In genomic region chr5:163459888-163460561, GRCh38 we compare ENCODE assay signal across 1 cellular context.
TF ChIP-seq lines count a peak whose summit lies in the region.

TSS of gene NUDCD2 (minus strand) at chr5:163460102. CDS start at chr5:163460050, 52 bp downstream.

TF ChIP-seq in GM12878, 131 proteins besides CTCF, POLR2A, EP300 and RAD21 (continued from another document):
- TF ChIP-seq CEBPZ (IDR thresholded peaks at IDR 0.05; ENCODE audit: low read depth, low read length) (no peak), MTA3 (IDR thresholded peaks at IDR 0.05; ENCODE audit: borderline replicate concordance, low read length) (no peak), HSF1 (IDR thresholded peaks at IDR 0.05; ENCODE audit: low read depth, low read length) (no peak), EED (IDR thresholded peaks at IDR 0.05; ENCODE audit: low read depth) (peak; percentile 37; the same call in 1 of the 2 replicates), IRF4 (IDR thresholded peaks at IDR 0.05; ENCODE audit: low read depth, low read length) (no peak), NR2C1 (IDR thresholded peaks at IDR 0.05) (peak; percentile 60; the same call in 1 of the 2 replicates), BHLHE40 (IDR thresholded peaks at IDR 0.05; ENCODE audit: borderline replicate concordance in 1 of 2, low read depth in 2 of 2, low read length in 1 of 2) (peak; percentile 65 to 91; a peak in 3 of 4 replicates), RB1 (IDR thresholded peaks at IDR 0.05; ENCODE audit: borderline replicate concordance) (peak; percentile 88; the same call in 1 of the 2 replicates), CBX3 (IDR thresholded peaks at IDR 0.05; ENCODE audit: borderline replicate concordance, low read depth) (no peak), SREBF1 (IDR thresholded peaks at IDR 0.05; ENCODE audit: low read length) (no peak), FOXM1 (IDR thresholded peaks at IDR 0.05; ENCODE audit: low read depth, low read length) (no peak), RELA (IDR thresholded peaks at IDR 0.05; ENCODE audit: borderline replicate concordance, partially characterized antibody) (peak; percentile 51), CREM (IDR thresholded peaks at IDR 0.05; ENCODE audit: low read depth) (no peak; the same call in 1 of the 2 replicates), BCL3 (IDR thresholded peaks at IDR 0.05; ENCODE audit: borderline replicate concordance, insufficient read depth, low read depth, low read length, poor library complexity, severe bottlenecking) (no peak), CBFB (IDR thresholded peaks at IDR 0.05; ENCODE audit: low read depth) (0 out of 2 replicates have a peak, but pooled peaks have one; percentile 57), IKZF1 (conservative IDR thresholded peaks at IDR 0.05) (peak; percentile 98), PKNOX1 (IDR thresholded peaks at IDR 0.05) (no peak), KDM1A (IDR thresholded peaks at IDR 0.05; ENCODE audit: borderline replicate concordance) (no peak), ZNF207 (IDR thresholded peaks at IDR 0.05; ENCODE audit: borderline replicate concordance) (peak; percentile 93; the same call in 1 of the 2 replicates), ZNF622 (IDR thresholded peaks at IDR 0.05) (no peak), E4F1 (IDR thresholded peaks at IDR 0.05; ENCODE audit: borderline replicate concordance, partially characterized antibody) (peak; percentile 71), SRF (IDR thresholded peaks at IDR 0.05; ENCODE audit: low read depth in 2 of 2, low read length in 2 of 2) (no peak), CHD4 (IDR thresholded peaks at IDR 0.05) (no peak), DPF2 (IDR thresholded peaks at IDR 0.05) (peak; percentile 68; the same call in 1 of the 2 replicates), TCF7 (IDR thresholded peaks at IDR 0.05; ENCODE audit: borderline replicate concordance) (no peak), SMC3 (IDR thresholded peaks at IDR 0.05; ENCODE audit: borderline replicate concordance, low read length) (no peak), GATAD2B (conservative IDR thresholded peaks at IDR 0.05; ENCODE audit: low read depth) (peak; percentile 87; the same call in 1 of the 2 replicates), RELB (IDR thresholded peaks at IDR 0.05; ENCODE audit: low read depth) (peak; percentile 65; the same call in 1 of the 2 replicates), CBX5 (IDR thresholded peaks at IDR 0.05; ENCODE audit: low read depth) (0 out of 2 replicates have a peak, but pooled peaks have one; percentile 51), CHD2 (IDR thresholded peaks at IDR 0.05; ENCODE audit: borderline replicate concordance, low read depth, low read length) (no peak; the same call in 1 of the 2 replicates), SP1 (IDR thresholded peaks at IDR 0.05; ENCODE audit: low read depth, low read length) (peak; percentile 87), STAT1 (conservative IDR thresholded peaks at IDR 0.05) (0 out of 2 replicates have a peak, but pooled peaks have one; percentile 63), SMAD5 (IDR thresholded peaks at IDR 0.05; ENCODE audit: low read depth) (peak; percentile 87), E2F4 (IDR thresholded peaks at IDR 0.05; ENCODE audit: low read depth, low read length) (no peak), PBX3 (IDR thresholded peaks at IDR 0.05; ENCODE audit: insufficient replicate concordance, low read depth, low read length) (no peak), ZNF687 (IDR thresholded peaks at IDR 0.05) (peak; percentile 95), HCFC1 (IDR thresholded peaks at IDR 0.05; ENCODE audit: low read length) (no peak)
